Comparison of ENCODE assay signal across 1 cellular context in genomic region chr5:150700600-150701377, GRCh38.
A peak's percentile ranks its signal among the peaks of the same experiment; 100 is the strongest.
TF ChIP-seq lines count a peak whose summit lies in the region.

Gene RBM22 (minus strand): TSS chr5:150701062. CDS start chr5:150700985, 77 bp downstream.

TF ChIP-seq in K562, 482 proteins besides CTCF, POLR2A, EP300 and RAD21 (continued from another document and continues in another):
- TF ChIP-seq, protein P1, sequence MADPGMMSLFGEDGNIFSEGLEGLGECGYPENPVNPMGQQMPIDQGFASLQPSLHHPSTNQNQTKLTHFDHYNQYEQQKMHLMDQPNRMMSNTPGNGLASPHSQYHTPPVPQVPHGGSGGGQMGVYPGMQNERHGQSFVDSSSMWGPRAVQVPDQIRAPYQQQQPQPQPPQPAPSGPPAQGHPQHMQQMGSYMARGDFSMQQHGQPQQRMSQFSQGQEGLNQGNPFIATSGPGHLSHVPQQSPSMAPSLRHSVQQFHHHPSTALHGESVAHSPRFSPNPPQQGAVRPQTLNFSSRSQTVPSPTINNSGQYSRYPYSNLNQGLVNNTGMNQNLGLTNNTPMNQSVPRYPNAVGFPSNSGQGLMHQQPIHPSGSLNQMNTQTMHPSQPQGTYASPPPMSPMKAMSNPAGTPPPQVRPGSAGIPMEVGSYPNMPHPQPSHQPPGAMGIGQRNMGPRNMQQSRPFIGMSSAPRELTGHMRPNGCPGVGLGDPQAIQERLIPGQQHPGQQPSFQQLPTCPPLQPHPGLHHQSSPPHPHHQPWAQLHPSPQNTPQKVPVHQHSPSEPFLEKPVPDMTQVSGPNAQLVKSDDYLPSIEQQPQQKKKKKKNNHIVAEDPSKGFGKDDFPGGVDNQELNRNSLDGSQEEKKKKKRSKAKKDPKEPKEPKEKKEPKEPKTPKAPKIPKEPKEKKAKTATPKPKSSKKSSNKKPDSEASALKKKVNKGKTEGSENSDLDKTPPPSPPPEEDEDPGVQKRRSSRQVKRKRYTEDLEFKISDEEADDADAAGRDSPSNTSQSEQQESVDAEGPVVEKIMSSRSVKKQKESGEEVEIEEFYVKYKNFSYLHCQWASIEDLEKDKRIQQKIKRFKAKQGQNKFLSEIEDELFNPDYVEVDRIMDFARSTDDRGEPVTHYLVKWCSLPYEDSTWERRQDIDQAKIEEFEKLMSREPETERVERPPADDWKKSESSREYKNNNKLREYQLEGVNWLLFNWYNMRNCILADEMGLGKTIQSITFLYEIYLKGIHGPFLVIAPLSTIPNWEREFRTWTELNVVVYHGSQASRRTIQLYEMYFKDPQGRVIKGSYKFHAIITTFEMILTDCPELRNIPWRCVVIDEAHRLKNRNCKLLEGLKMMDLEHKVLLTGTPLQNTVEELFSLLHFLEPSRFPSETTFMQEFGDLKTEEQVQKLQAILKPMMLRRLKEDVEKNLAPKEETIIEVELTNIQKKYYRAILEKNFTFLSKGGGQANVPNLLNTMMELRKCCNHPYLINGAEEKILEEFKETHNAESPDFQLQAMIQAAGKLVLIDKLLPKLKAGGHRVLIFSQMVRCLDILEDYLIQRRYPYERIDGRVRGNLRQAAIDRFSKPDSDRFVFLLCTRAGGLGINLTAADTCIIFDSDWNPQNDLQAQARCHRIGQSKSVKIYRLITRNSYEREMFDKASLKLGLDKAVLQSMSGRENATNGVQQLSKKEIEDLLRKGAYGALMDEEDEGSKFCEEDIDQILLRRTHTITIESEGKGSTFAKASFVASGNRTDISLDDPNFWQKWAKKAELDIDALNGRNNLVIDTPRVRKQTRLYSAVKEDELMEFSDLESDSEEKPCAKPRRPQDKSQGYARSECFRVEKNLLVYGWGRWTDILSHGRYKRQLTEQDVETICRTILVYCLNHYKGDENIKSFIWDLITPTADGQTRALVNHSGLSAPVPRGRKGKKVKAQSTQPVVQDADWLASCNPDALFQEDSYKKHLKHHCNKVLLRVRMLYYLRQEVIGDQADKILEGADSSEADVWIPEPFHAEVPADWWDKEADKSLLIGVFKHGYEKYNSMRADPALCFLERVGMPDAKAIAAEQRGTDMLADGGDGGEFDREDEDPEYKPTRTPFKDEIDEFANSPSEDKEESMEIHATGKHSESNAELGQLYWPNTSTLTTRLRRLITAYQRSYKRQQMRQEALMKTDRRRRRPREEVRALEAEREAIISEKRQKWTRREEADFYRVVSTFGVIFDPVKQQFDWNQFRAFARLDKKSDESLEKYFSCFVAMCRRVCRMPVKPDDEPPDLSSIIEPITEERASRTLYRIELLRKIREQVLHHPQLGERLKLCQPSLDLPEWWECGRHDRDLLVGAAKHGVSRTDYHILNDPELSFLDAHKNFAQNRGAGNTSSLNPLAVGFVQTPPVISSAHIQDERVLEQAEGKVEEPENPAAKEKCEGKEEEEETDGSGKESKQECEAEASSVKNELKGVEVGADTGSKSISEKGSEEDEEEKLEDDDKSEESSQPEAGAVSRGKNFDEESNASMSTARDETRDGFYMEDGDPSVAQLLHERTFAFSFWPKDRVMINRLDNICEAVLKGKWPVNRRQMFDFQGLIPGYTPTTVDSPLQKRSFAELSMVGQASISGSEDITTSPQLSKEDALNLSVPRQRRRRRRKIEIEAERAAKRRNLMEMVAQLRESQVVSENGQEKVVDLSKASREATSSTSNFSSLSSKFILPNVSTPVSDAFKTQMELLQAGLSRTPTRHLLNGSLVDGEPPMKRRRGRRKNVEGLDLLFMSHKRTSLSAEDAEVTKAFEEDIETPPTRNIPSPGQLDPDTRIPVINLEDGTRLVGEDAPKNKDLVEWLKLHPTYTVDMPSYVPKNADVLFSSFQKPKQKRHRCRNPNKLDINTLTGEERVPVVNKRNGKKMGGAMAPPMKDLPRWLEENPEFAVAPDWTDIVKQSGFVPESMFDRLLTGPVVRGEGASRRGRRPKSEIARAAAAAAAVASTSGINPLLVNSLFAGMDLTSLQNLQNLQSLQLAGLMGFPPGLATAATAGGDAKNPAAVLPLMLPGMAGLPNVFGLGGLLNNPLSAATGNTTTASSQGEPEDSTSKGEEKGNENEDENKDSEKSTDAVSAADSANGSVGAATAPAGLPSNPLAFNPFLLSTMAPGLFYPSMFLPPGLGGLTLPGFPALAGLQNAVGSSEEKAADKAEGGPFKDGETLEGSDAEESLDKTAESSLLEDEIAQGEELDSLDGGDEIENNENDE (IDR thresholded peaks at IDR 0.05; ENCODE audit: low read depth, low read length): no peak
- TF ChIP-seq PPARD (CRISPR knock-in tag; IDR thresholded peaks at IDR 0.05) (no peak), TBL1XR1 (IDR thresholded peaks at IDR 0.05; ENCODE audit: low read length in 2 of 2) (peak in 1 of 2 experiments; percentile 58; a peak in 2 of 4 replicates), RFX5 (IDR thresholded peaks at IDR 0.05; ENCODE audit: low read depth, low read length) (no peak), CBX5 (IDR thresholded peaks at IDR 0.05; ENCODE audit: borderline replicate concordance, low read depth) (no peak), HNRNPK (IDR thresholded peaks at IDR 0.05; ENCODE audit: low read depth, low read length, poor library complexity, severe bottlenecking) (no peak), BDP1 (IDR thresholded peaks at IDR 0.05; ENCODE audit: insufficient read depth, insufficient read length) (no peak), NCOA4 (IDR thresholded peaks at IDR 0.05; ENCODE audit: partially characterized antibody) (no peak), ZNF347 (CRISPR knock-in tag; IDR thresholded peaks at IDR 0.05; ENCODE audit: low read depth) (no peak), KLF16 (IDR thresholded peaks at IDR 0.05) (0 out of 2 replicates have a peak, but pooled peaks have one; percentile 38), ELF1 (tag; IDR thresholded peaks at IDR 0.05) (peak; percentile 82), MEF2A (IDR thresholded peaks at IDR 0.05; ENCODE audit: control insufficient read depth, low read depth, low read length) (no peak), FOS (IDR thresholded peaks at IDR 0.05; ENCODE audit: extremely low read depth, insufficient read length) (no peak), MCM3 (IDR thresholded peaks at IDR 0.05) (no peak), ZBTB7A (IDR thresholded peaks at IDR 0.05; ENCODE audit: borderline replicate concordance, control insufficient read depth, low read depth, low read length) (peak; percentile 79; the same call in 1 of the 2 replicates), HDAC8 (tag; IDR thresholded peaks at IDR 0.05) (no peak), ETV1 (tag; conservative IDR thresholded peaks at IDR 0.05; ENCODE audit: low read depth) (peak; percentile 94), SNRNP70 (optimal IDR thresholded peaks at IDR 0.05; ENCODE audit: low read depth, low read length) (no peak), HOXB6 (CRISPR knock-in tag; IDR thresholded peaks at IDR 0.05; ENCODE audit: borderline replicate concordance) (no peak), MAFG (tag; conservative IDR thresholded peaks at IDR 0.05) (no peak), ZSCAN29 (IDR thresholded peaks at IDR 0.05) (no peak), ZNF354B (CRISPR knock-in tag; IDR thresholded peaks at IDR 0.05) (no peak), SAFB (IDR thresholded peaks at IDR 0.05; ENCODE audit: borderline replicate concordance, low read depth, low read length) (no peak), HDAC1 (IDR thresholded peaks at IDR 0.05) (0 out of 4 replicates have a peak, but pooled peaks of 1 of the 2 experiments have one; percentile 60), CCNT2 (IDR thresholded peaks at IDR 0.05; ENCODE audit: borderline replicate concordance, extremely low read depth, insufficient read length, low read depth, low read length) (peak; percentile 34), ZNF785 (CRISPR knock-in tag; IDR thresholded peaks at IDR 0.05) (no peak), NFATC3 (IDR thresholded peaks at IDR 0.05) (no peak), ILK (tag; IDR thresholded peaks at IDR 0.05; ENCODE audit: borderline replicate concordance, low read depth) (no peak), SETDB1 (IDR thresholded peaks at IDR 0.05; ENCODE audit: low read length) (no peak), DLX4 (CRISPR knock-in tag; IDR thresholded peaks at IDR 0.05) (no peak), SMAD4 (CRISPR knock-in tag; conservative IDR thresholded peaks at IDR 0.05) (no peak; the same call in 1 of the 2 replicates), ZFX (CRISPR knock-in tag; IDR thresholded peaks at IDR 0.05) (peak; percentile 96)
- TF ChIP-seq, protein P2, sequence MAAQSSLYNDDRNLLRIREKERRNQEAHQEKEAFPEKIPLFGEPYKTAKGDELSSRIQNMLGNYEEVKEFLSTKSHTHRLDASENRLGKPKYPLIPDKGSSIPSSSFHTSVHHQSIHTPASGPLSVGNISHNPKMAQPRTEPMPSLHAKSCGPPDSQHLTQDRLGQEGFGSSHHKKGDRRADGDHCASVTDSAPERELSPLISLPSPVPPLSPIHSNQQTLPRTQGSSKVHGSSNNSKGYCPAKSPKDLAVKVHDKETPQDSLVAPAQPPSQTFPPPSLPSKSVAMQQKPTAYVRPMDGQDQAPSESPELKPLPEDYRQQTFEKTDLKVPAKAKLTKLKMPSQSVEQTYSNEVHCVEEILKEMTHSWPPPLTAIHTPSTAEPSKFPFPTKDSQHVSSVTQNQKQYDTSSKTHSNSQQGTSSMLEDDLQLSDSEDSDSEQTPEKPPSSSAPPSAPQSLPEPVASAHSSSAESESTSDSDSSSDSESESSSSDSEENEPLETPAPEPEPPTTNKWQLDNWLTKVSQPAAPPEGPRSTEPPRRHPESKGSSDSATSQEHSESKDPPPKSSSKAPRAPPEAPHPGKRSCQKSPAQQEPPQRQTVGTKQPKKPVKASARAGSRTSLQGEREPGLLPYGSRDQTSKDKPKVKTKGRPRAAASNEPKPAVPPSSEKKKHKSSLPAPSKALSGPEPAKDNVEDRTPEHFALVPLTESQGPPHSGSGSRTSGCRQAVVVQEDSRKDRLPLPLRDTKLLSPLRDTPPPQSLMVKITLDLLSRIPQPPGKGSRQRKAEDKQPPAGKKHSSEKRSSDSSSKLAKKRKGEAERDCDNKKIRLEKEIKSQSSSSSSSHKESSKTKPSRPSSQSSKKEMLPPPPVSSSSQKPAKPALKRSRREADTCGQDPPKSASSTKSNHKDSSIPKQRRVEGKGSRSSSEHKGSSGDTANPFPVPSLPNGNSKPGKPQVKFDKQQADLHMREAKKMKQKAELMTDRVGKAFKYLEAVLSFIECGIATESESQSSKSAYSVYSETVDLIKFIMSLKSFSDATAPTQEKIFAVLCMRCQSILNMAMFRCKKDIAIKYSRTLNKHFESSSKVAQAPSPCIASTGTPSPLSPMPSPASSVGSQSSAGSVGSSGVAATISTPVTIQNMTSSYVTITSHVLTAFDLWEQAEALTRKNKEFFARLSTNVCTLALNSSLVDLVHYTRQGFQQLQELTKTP (IDR thresholded peaks at IDR 0.05; ENCODE audit: low read depth in 1 of 2, partially characterized antibody in 2 of 2): no peak
- TF ChIP-seq, protein P3, sequence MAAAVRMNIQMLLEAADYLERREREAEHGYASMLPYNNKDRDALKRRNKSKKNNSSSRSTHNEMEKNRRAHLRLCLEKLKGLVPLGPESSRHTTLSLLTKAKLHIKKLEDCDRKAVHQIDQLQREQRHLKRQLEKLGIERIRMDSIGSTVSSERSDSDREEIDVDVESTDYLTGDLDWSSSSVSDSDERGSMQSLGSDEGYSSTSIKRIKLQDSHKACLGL (CRISPR knock-in tag; IDR thresholded peaks at IDR 0.05; ENCODE audit: borderline replicate concordance, poor library complexity, severe bottlenecking): no peak
- TF ChIP-seq, protein P4, sequence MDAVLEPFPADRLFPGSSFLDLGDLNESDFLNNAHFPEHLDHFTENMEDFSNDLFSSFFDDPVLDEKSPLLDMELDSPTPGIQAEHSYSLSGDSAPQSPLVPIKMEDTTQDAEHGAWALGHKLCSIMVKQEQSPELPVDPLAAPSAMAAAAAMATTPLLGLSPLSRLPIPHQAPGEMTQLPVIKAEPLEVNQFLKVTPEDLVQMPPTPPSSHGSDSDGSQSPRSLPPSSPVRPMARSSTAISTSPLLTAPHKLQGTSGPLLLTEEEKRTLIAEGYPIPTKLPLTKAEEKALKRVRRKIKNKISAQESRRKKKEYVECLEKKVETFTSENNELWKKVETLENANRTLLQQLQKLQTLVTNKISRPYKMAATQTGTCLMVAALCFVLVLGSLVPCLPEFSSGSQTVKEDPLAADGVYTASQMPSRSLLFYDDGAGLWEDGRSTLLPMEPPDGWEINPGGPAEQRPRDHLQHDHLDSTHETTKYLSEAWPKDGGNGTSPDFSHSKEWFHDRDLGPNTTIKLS (IDR thresholded peaks at IDR 0.05; ENCODE audit: borderline replicate concordance, low read depth): peak; percentile 49; the same call in 1 of the 2 replicates
- TF ChIP-seq, protein P5, sequence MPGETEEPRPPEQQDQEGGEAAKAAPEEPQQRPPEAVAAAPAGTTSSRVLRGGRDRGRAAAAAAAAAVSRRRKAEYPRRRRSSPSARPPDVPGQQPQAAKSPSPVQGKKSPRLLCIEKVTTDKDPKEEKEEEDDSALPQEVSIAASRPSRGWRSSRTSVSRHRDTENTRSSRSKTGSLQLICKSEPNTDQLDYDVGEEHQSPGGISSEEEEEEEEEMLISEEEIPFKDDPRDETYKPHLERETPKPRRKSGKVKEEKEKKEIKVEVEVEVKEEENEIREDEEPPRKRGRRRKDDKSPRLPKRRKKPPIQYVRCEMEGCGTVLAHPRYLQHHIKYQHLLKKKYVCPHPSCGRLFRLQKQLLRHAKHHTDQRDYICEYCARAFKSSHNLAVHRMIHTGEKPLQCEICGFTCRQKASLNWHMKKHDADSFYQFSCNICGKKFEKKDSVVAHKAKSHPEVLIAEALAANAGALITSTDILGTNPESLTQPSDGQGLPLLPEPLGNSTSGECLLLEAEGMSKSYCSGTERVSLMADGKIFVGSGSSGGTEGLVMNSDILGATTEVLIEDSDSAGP (CRISPR knock-in tag; IDR thresholded peaks at IDR 0.05): no peak
- TF ChIP-seq, protein P6, sequence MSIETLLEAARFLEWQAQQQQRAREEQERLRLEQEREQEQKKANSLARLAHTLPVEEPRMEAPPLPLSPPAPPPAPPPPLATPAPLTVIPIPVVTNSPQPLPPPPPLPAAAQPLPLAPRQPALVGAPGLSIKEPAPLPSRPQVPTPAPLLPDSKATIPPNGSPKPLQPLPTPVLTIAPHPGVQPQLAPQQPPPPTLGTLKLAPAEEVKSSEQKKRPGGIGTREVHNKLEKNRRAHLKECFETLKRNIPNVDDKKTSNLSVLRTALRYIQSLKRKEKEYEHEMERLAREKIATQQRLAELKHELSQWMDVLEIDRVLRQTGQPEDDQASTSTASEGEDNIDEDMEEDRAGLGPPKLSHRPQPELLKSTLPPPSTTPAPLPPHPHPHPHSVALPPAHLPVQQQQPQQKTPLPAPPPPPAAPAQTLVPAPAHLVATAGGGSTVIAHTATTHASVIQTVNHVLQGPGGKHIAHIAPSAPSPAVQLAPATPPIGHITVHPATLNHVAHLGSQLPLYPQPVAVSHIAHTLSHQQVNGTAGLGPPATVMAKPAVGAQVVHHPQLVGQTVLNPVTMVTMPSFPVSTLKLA (conservative IDR thresholded peaks at IDR 0.05): peak; percentile 49 to 77
- TF ChIP-seq, protein P7, sequence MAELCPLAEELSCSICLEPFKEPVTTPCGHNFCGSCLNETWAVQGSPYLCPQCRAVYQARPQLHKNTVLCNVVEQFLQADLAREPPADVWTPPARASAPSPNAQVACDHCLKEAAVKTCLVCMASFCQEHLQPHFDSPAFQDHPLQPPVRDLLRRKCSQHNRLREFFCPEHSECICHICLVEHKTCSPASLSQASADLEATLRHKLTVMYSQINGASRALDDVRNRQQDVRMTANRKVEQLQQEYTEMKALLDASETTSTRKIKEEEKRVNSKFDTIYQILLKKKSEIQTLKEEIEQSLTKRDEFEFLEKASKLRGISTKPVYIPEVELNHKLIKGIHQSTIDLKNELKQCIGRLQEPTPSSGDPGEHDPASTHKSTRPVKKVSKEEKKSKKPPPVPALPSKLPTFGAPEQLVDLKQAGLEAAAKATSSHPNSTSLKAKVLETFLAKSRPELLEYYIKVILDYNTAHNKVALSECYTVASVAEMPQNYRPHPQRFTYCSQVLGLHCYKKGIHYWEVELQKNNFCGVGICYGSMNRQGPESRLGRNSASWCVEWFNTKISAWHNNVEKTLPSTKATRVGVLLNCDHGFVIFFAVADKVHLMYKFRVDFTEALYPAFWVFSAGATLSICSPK (IDR thresholded peaks at IDR 0.05; ENCODE audit: borderline replicate concordance): no peak
